ENCODE assay signal across 2 cellular contexts in the genomic region with DNA sequence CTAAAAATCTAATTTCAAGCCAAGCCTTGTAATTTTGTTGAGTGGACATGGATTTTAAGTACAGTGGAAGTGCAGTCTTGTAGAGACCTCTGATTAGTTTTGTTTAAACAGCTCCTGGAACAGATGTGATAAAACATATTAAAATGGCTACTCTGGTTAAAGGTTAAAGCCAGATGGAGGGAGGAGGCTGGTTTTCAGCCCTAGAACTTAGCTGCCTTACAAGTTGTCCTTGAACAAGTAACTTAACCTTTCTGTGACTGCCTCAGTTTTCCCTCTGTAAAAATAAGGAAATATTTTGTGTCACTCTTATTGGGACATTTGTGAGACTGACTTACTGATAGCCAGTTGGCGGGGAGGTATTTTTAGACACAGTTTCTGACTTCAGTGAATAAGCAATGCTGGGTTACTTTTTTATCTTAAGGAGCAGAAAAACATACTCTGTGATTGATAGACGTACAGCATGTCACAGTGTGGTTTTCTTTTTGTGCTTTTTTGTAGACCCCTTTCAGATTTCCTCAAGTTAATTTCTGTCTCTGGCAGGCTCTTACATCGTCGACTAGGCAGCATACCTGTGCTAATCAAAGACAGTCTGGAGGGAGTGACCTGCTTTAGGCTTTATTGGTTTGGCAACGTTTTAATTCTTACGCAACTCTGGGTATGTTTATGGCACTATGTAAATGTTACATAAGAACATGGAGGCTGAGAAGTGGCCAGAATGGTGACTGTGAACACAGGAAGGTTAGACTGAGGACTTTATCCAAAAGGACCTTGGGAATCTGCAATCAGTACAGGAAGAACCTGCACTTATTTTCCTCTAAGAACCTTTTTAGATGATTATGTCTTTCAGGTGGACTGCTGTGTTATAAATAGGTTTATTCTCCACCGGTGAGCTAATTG.
TF ChIP-seq lines count a peak whose summit lies in the region.

No MANE protein-coding gene starts in this region.

TF ChIP-seq in H1, 55 proteins besides CTCF, POLR2A, EP300 and RAD21:
- TF ChIP-seq SUZ12 (IDR thresholded peaks at IDR 0.05; ENCODE audit: low read length) (no peak), RXRA (IDR thresholded peaks at IDR 0.05; ENCODE audit: insufficient read depth, low read depth, low read length) (no peak), SIN3A (conservative IDR thresholded peaks at IDR 0.05 in 1 of 2, IDR thresholded peaks at IDR 0.05 in 1 of 2; ENCODE audit: low read depth in 1 of 2, low read length in 2 of 2) (no peak), HDAC2 (IDR thresholded peaks at IDR 0.05; ENCODE audit: borderline replicate concordance in 1 of 2, low read depth in 2 of 2, low read length in 2 of 2) (no peak), CBX5 (IDR thresholded peaks at IDR 0.05; ENCODE audit: low read depth, low read length) (no peak), RNF2 (IDR thresholded peaks at IDR 0.05; ENCODE audit: borderline replicate concordance, low read depth, low read length, missing control alignments, poor library complexity, severe bottlenecking) (no peak), SIRT6 (IDR thresholded peaks at IDR 0.05; ENCODE audit: low read length) (no peak), CEBPB (IDR thresholded peaks at IDR 0.05; ENCODE audit: low read depth, low read length) (peak; percentile 29; the same call in 1 of the 2 replicates)

TF ChIP-seq in neural cell, 6 proteins besides CTCF, POLR2A, EP300 and RAD21:
- no peak for TF ChIP-seq POLR2AphosphoS5 (IDR thresholded peaks at IDR 0.05)
- no peak for TF ChIP-seq EZH2 (IDR thresholded peaks at IDR 0.05; ENCODE audit: borderline replicate concordance, insufficient read depth, low read length, poor library complexity, severe bottlenecking)
- no peak for TF ChIP-seq MXI1 (conservative IDR thresholded peaks at IDR 0.05; ENCODE audit: poor library complexity, severe bottlenecking)
- TF ChIP-seq, protein P1, sequence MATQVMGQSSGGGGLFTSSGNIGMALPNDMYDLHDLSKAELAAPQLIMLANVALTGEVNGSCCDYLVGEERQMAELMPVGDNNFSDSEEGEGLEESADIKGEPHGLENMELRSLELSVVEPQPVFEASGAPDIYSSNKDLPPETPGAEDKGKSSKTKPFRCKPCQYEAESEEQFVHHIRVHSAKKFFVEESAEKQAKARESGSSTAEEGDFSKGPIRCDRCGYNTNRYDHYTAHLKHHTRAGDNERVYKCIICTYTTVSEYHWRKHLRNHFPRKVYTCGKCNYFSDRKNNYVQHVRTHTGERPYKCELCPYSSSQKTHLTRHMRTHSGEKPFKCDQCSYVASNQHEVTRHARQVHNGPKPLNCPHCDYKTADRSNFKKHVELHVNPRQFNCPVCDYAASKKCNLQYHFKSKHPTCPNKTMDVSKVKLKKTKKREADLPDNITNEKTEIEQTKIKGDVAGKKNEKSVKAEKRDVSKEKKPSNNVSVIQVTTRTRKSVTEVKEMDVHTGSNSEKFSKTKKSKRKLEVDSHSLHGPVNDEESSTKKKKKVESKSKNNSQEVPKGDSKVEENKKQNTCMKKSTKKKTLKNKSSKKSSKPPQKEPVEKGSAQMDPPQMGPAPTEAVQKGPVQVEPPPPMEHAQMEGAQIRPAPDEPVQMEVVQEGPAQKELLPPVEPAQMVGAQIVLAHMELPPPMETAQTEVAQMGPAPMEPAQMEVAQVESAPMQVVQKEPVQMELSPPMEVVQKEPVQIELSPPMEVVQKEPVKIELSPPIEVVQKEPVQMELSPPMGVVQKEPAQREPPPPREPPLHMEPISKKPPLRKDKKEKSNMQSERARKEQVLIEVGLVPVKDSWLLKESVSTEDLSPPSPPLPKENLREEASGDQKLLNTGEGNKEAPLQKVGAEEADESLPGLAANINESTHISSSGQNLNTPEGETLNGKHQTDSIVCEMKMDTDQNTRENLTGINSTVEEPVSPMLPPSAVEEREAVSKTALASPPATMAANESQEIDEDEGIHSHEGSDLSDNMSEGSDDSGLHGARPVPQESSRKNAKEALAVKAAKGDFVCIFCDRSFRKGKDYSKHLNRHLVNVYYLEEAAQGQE (IDR thresholded peaks at IDR 0.05; ENCODE audit: borderline replicate concordance) = no peak
- TF ChIP-seq TAF1 (IDR thresholded peaks at IDR 0.05; ENCODE audit: low read depth) = no peak
- no peak for TF ChIP-seq SMC3 (conservative IDR thresholded peaks at IDR 0.05; ENCODE audit: poor library complexity)
